In genomic region chr13:52652170-52652979, GRCh38 we compare ENCODE assay signal across 8 cellular contexts. TPM values are rescaled to one million over a fixed set of nuclear protein-coding genes. Genes with fewer than 3 reads are reported as not detected.
A peak's percentile ranks its signal among the peaks of the same experiment; 100 is the strongest.
DNase-seq lines count a peak whose midpoint lies in the region; ATAC-seq and TF ChIP-seq lines count a peak whose summit lies in the region.

Gene SUGT1 (plus strand): TSS chr13:52652836. CDS start chr13:52652921, 85 bp downstream.

- H3K36me3 ChIP-seq in BE2C (peaks cover 25% of the 10 kb centered on the region), kidney epithelial cell (ENCODE audit: control insufficient read depth, insufficient read depth, low read length) (no peaks in the 10 kb centered on the region)

- ATAC-seq in HG03439 (IDR thresholded peaks at IDR 0.05; ENCODE audit: unreplicated experiment) = peak; percentile 96

- TF ChIP-seq CTCF in BE2C (IDR thresholded peaks at IDR 0.05; ENCODE audit: low read depth, low read length) (peak; percentile 71), chondrocyte (IDR thresholded peaks at IDR 0.05) (peak; percentile 84), kidney epithelial cell (IDR thresholded peaks at IDR 0.05; ENCODE audit: insufficient read depth, low read length, poor library complexity, severe bottlenecking) (peak; percentile 78)

- no peaks in the 10 kb centered on the region for H3K9me3 ChIP-seq in BE2C

- no peaks in the 10 kb centered on the region for H3K9me3 Mint-ChIP-seq in chondrocyte (ENCODE audit: low read depth)

- peaks cover 9% of the 10 kb centered on the region for H3K4me1 Mint-ChIP-seq in chondrocyte (ENCODE audit: low read depth)

- H3K27ac Mint-ChIP-seq in chondrocyte (ENCODE audit: unreplicated experiment) = no peak within 1 kb of the TSS

- peaks cover 5% of the 10 kb centered on the region for H3K36me3 Mint-ChIP-seq in chondrocyte (ENCODE audit: low read depth)

- no peak within 1 kb of the TSS for H3K4me3 Mint-ChIP-seq in chondrocyte (ENCODE audit: unreplicated experiment)

- no peaks in the 10 kb centered on the region for H3K27me3 Mint-ChIP-seq in chondrocyte (ENCODE audit: low read depth)

- H3K4me3 ChIP-seq in BE2C (ENCODE audit: low read depth, low read length) (peak within 1 kb of the TSS; percentile 97), kidney epithelial cell (ENCODE audit: low read depth, low read length) (peak within 1 kb of the TSS; percentile 76)

- TF ChIP-seq POLR2A in GM19193 (IDR thresholded peaks at IDR 0.05; ENCODE audit: extremely low read depth, insufficient read depth, insufficient read length) = peak; percentile 85

- H3K4me1 ChIP-seq in BE2C = no peaks in the 10 kb centered on the region

- DNase-seq in BE2C (peak; percentile 98), NCI-H510A (lab: John Stamatoyannopoulos, UW) (peak; percentile 79), chondrocyte (ENCODE audit: low spot score) (peak; percentile 100), kidney epithelial cell (ENCODE audit: low read depth) (peak; percentile 91)
- peak; percentile 91 for DNase-seq in activated CD4-positive, alpha-beta T cell treated with anti-CD3 and anti-CD28 coated beads for 1 hour
- DNase-seq in stimulated activated CD4-positive, alpha-beta T cell treated with anti-CD3 and anti-CD28 coated beads, Interleukin-15, amount 100 ng/mL, for 48 hours (ENCODE audit: low read depth in 2 of 2) = peak; percentile 91 to 94

- H3K27me3 ChIP-seq in BE2C (no peaks in the 10 kb centered on the region), kidney epithelial cell (ENCODE audit: control insufficient read depth, insufficient read depth, low read length) (no peaks in the 10 kb centered on the region)

RNA-seq across cellular contexts. Expression of gene SUGT1, which starts in this region (rescaled TPM):
- polyA plus RNA-seq in BE2C (2012; ENCODE audit: insufficient read depth, insufficient read length, low read depth) = 95.2 TPM
- total RNA-seq in chondrocyte = 46.6 to 57.5 TPM (median 50.5 TPM) in 3 replicates
- 44.6 and 49.8 TPM in 2 replicates for total RNA-seq in kidney epithelial cell

Comparison
In these comparisons a context has a peak if more than half of its experiments do, and no peak if none do; other contexts are left out.
1. Peak in every context shown above with its lines: DNase-seq, ATAC-seq and H3K4me3 ChIP-seq.